ENCODE assay signal across 2 cellular contexts in the genomic region with DNA sequence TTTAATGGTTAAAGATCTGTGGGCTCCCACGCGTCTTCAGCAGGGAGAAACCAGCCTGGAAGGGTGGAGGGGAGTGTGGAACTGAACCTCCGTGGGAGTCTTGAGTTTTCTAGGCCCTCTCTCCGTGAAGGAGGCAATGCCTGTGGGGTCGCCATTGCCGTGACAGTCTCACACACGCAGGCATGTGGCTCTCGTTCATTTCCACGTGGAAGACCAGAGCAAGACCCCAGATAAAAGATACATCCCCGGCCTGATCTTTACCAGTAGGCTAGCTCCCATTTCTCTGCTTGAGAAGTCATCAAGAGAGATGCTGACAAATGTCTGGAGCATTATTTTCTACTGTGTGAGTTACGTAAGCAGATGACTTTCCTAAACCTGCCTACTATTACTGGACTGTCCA.
A peak's percentile ranks its signal among the peaks of the same experiment; 100 is the strongest.
TF ChIP-seq lines count a peak whose summit lies in the region.

No MANE protein-coding gene starts in this region.

TF ChIP-seq in H1, 55 proteins besides CTCF, POLR2A, EP300 and RAD21:
- TF ChIP-seq SIN3A (conservative IDR thresholded peaks at IDR 0.05 in 1 of 2, IDR thresholded peaks at IDR 0.05 in 1 of 2; ENCODE audit: low read depth in 1 of 2, low read length in 2 of 2) (no peak), JUND (IDR thresholded peaks at IDR 0.05; ENCODE audit: low read length) (no peak), RXRA (IDR thresholded peaks at IDR 0.05; ENCODE audit: insufficient read depth, low read depth, low read length) (no peak), CBX8 (IDR thresholded peaks at IDR 0.05; ENCODE audit: borderline replicate concordance, low read depth, low read length) (no peak), CREB1 (IDR thresholded peaks at IDR 0.05) (no peak), KDM5A (IDR thresholded peaks at IDR 0.05; ENCODE audit: low read length) (no peak), FOSL1 (IDR thresholded peaks at IDR 0.05; ENCODE audit: insufficient read depth, low read depth, low read length) (no peak), SP1 (IDR thresholded peaks at IDR 0.05; ENCODE audit: low read depth, low read length) (no peak), YY1 (IDR thresholded peaks at IDR 0.05; ENCODE audit: low read depth, low read length) (no peak), JUN (IDR thresholded peaks at IDR 0.05; ENCODE audit: low read depth, low read length) (no peak), GTF2F1 (IDR thresholded peaks at IDR 0.05; ENCODE audit: borderline replicate concordance, low read depth, low read length) (no peak)

TF ChIP-seq in HepG2, 621 proteins besides CTCF, POLR2A, EP300 and RAD21:
- no peak for TF ChIP-seq ZNF790 (CRISPR knock-in tag; IDR thresholded peaks at IDR 0.05; ENCODE audit: borderline replicate concordance)
- no peak for TF ChIP-seq GABPB1 (CRISPR knock-in tag; IDR thresholded peaks at IDR 0.05)
- TF ChIP-seq ZSCAN25 (CRISPR knock-in tag; IDR thresholded peaks at IDR 0.05) = no peak
- TF ChIP-seq, protein P1, sequence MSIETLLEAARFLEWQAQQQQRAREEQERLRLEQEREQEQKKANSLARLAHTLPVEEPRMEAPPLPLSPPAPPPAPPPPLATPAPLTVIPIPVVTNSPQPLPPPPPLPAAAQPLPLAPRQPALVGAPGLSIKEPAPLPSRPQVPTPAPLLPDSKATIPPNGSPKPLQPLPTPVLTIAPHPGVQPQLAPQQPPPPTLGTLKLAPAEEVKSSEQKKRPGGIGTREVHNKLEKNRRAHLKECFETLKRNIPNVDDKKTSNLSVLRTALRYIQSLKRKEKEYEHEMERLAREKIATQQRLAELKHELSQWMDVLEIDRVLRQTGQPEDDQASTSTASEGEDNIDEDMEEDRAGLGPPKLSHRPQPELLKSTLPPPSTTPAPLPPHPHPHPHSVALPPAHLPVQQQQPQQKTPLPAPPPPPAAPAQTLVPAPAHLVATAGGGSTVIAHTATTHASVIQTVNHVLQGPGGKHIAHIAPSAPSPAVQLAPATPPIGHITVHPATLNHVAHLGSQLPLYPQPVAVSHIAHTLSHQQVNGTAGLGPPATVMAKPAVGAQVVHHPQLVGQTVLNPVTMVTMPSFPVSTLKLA (IDR thresholded peaks at IDR 0.05) = peak; percentile 90
- no peak for TF ChIP-seq ZNF564 (CRISPR knock-in tag; IDR thresholded peaks at IDR 0.05)
